Comparison of ENCODE assay signal across 1 cellular context in genomic region chr17:37643118-37643766, GRCh38.
TF ChIP-seq lines count a peak whose summit lies in the region.

Gene DDX52 (minus strand): TSS chr17:37643446. CDS start chr17:37643420, 26 bp downstream.

TF ChIP-seq in HepG2, 621 proteins besides CTCF, POLR2A, EP300 and RAD21 (continued from another document and continues in another):
- TF ChIP-seq, protein P1, sequence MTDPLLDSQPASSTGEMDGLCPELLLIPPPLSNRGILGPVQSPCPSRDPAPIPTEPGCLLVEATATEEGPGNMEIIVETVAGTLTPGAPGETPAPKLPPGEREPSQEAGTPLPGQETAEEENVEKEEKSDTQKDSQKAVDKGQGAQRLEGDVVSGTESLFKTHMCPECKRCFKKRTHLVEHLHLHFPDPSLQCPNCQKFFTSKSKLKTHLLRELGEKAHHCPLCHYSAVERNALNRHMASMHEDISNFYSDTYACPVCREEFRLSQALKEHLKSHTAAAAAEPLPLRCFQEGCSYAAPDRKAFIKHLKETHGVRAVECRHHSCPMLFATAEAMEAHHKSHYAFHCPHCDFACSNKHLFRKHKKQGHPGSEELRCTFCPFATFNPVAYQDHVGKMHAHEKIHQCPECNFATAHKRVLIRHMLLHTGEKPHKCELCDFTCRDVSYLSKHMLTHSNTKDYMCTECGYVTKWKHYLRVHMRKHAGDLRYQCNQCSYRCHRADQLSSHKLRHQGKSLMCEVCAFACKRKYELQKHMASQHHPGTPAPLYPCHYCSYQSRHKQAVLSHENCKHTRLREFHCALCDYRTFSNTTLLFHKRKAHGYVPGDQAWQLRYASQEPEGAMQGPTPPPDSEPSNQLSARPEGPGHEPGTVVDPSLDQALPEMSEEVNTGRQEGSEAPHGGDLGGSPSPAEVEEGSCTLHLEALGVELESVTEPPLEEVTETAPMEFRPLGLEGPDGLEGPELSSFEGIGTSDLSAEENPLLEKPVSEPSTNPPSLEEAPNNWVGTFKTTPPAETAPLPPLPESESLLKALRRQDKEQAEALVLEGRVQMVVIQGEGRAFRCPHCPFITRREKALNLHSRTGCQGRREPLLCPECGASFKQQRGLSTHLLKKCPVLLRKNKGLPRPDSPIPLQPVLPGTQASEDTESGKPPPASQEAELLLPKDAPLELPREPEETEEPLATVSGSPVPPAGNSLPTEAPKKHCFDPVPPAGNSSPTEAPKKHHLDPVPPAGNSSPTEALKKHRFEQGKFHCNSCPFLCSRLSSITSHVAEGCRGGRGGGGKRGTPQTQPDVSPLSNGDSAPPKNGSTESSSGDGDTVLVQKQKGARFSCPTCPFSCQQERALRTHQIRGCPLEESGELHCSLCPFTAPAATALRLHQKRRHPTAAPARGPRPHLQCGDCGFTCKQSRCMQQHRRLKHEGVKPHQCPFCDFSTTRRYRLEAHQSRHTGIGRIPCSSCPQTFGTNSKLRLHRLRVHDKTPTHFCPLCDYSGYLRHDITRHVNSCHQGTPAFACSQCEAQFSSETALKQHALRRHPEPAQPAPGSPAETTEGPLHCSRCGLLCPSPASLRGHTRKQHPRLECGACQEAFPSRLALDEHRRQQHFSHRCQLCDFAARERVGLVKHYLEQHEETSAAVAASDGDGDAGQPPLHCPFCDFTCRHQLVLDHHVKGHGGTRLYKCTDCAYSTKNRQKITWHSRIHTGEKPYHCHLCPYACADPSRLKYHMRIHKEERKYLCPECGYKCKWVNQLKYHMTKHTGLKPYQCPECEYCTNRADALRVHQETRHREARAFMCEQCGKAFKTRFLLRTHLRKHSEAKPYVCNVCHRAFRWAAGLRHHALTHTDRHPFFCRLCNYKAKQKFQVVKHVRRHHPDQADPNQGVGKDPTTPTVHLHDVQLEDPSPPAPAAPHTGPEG (CRISPR knock-in tag; IDR thresholded peaks at IDR 0.05), result no peak
- TF ChIP-seq GMEB1 (CRISPR knock-in tag; IDR thresholded peaks at IDR 0.05; ENCODE audit: borderline replicate concordance), result no peak
- TF ChIP-seq ZNF776 (CRISPR knock-in tag; IDR thresholded peaks at IDR 0.05), result no peak
- TF ChIP-seq KAT7 (CRISPR knock-in tag; IDR thresholded peaks at IDR 0.05; ENCODE audit: borderline replicate concordance), result peak; percentile 62; the same call in 1 of the 2 replicates
- no peak for TF ChIP-seq BCL6 (CRISPR knock-in tag; IDR thresholded peaks at IDR 0.05)
- TF ChIP-seq RBM22 (optimal IDR thresholded peaks at IDR 0.05; ENCODE audit: low read length), result no peak
- no peak for TF ChIP-seq ZNF556 (CRISPR knock-in tag; IDR thresholded peaks at IDR 0.05; ENCODE audit: borderline replicate concordance)
- no peak for TF ChIP-seq ZNF235 (CRISPR knock-in tag; IDR thresholded peaks at IDR 0.05; ENCODE audit: borderline replicate concordance)
- no peak for TF ChIP-seq PAWR (CRISPR knock-in tag; IDR thresholded peaks at IDR 0.05; ENCODE audit: borderline replicate concordance)
- no peak for TF ChIP-seq JUN (CRISPR knock-in tag; IDR thresholded peaks at IDR 0.05)
- no peak for TF ChIP-seq ZNF790 (CRISPR knock-in tag; IDR thresholded peaks at IDR 0.05; ENCODE audit: borderline replicate concordance)
- TF ChIP-seq, protein P2, sequence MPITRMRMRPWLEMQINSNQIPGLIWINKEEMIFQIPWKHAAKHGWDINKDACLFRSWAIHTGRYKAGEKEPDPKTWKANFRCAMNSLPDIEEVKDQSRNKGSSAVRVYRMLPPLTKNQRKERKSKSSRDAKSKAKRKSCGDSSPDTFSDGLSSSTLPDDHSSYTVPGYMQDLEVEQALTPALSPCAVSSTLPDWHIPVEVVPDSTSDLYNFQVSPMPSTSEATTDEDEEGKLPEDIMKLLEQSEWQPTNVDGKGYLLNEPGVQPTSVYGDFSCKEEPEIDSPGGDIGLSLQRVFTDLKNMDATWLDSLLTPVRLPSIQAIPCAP (CRISPR knock-in tag; IDR thresholded peaks at IDR 0.05; ENCODE audit: low read depth), result no peak
- TF ChIP-seq, protein P3, sequence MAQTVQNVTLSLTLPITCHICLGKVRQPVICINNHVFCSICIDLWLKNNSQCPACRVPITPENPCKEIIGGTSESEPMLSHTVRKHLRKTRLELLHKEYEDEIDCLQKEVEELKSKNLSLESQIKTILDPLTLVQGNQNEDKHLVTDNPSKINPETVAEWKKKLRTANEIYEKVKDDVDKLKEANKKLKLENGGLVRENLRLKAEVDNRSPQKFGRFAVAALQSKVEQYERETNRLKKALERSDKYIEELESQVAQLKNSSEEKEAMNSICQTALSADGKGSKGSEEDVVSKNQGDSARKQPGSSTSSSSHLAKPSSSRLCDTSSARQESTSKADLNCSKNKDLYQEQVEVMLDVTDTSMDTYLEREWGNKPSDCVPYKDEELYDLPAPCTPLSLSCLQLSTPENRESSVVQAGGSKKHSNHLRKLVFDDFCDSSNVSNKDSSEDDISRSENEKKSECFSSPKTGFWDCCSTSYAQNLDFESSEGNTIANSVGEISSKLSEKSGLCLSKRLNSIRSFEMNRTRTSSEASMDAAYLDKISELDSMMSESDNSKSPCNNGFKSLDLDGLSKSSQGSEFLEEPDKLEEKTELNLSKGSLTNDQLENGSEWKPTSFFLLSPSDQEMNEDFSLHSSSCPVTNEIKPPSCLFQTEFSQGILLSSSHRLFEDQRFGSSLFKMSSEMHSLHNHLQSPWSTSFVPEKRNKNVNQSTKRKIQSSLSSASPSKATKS (CRISPR knock-in tag; IDR thresholded peaks at IDR 0.05), result no peak
- no peak for TF ChIP-seq NCOA5 (CRISPR knock-in tag; IDR thresholded peaks at IDR 0.05)
- no peak for TF ChIP-seq ZNF713 (CRISPR knock-in tag; IDR thresholded peaks at IDR 0.05)
- no peak for TF ChIP-seq IKZF4 (CRISPR knock-in tag; IDR thresholded peaks at IDR 0.05; ENCODE audit: borderline replicate concordance, low read depth, not compliant biosample characterization)
- no peak; a peak in 1 of 4 replicates for TF ChIP-seq REST (IDR thresholded peaks at IDR 0.05; ENCODE audit: borderline replicate concordance in 1 of 2, low read depth in 1 of 2, low read length in 2 of 2)
- TF ChIP-seq, protein P4, sequence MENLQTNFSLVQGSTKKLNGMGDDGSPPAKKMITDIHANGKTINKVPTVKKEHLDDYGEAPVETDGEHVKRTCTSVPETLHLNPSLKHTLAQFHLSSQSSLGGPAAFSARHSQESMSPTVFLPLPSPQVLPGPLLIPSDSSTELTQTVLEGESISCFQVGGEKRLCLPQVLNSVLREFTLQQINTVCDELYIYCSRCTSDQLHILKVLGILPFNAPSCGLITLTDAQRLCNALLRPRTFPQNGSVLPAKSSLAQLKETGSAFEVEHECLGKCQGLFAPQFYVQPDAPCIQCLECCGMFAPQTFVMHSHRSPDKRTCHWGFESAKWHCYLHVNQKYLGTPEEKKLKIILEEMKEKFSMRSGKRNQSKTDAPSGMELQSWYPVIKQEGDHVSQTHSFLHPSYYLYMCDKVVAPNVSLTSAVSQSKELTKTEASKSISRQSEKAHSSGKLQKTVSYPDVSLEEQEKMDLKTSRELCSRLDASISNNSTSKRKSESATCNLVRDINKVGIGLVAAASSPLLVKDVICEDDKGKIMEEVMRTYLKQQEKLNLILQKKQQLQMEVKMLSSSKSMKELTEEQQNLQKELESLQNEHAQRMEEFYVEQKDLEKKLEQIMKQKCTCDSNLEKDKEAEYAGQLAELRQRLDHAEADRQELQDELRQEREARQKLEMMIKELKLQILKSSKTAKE (CRISPR knock-in tag; IDR thresholded peaks at IDR 0.05; ENCODE audit: borderline replicate concordance), result no peak
- no peak for TF ChIP-seq ZNF329 (CRISPR knock-in tag; IDR thresholded peaks at IDR 0.05; ENCODE audit: low read depth)
- TF ChIP-seq ZNF296 (CRISPR knock-in tag; conservative IDR thresholded peaks at IDR 0.05), result no peak
- TF ChIP-seq SOX5 (CRISPR knock-in tag; IDR thresholded peaks at IDR 0.05; ENCODE audit: borderline replicate concordance), result no peak
- no peak for TF ChIP-seq MEIS1 (CRISPR knock-in tag; IDR thresholded peaks at IDR 0.05; ENCODE audit: borderline replicate concordance)
- TF ChIP-seq ZNF333 (CRISPR knock-in tag; IDR thresholded peaks at IDR 0.05; ENCODE audit: borderline replicate concordance), result no peak; the same call in 1 of the 2 replicates
- TF ChIP-seq ZNF124 (CRISPR knock-in tag; IDR thresholded peaks at IDR 0.05), result no peak
- TF ChIP-seq HOXA5 (CRISPR knock-in tag; IDR thresholded peaks at IDR 0.05), result 0 out of 2 replicates have a peak, but pooled peaks have one; percentile 27
- TF ChIP-seq CREB3 (CRISPR knock-in tag; IDR thresholded peaks at IDR 0.05), result no peak
- no peak for TF ChIP-seq MLXIP (CRISPR knock-in tag; IDR thresholded peaks at IDR 0.05; ENCODE audit: borderline replicate concordance)
- peak; percentile 58; the same call in 1 of the 2 replicates for TF ChIP-seq ZMYM3 (CRISPR knock-in tag; IDR thresholded peaks at IDR 0.05)
- no peak for TF ChIP-seq ZNF720 (CRISPR knock-in tag; IDR thresholded peaks at IDR 0.05)
- TF ChIP-seq DBP (CRISPR knock-in tag; IDR thresholded peaks at IDR 0.05; ENCODE audit: not compliant biosample characterization), result no peak
